Comparison of ENCODE assay signal across 17 cellular contexts in genomic region chr2:8847400-8847799, GRCh38.
"Had no signal": no experiment of that assay in that cellular context is flagged by ENCODE, and none has a peak within 500 bp of the region (broad histone marks: within the 10 kb centered on the region; RNA-seq: fewer than 3 reads in every experiment).

No MANE protein-coding gene starts in this region.

- H3K27me3 ChIP-seq: transverse colon, uterus had no signal

- ATAC-seq: activated T-cell treated with anti-CD3 and anti-CD28 coated beads, Interleukin-2, amount 50 U/mL, for 72 hours; lower lobe of right lung; stimulated activated naive CD8-positive, alpha-beta T cell treated with anti-CD3 and anti-CD28 coated beads, Interleukin-15, Interleukin-2, amounts not matched to agents 100 U/mL and 50 U/mL, for 24 hours had no signal

- H3K9me3 ChIP-seq: lower lobe of right lung, SK-N-SH, transverse colon, uterus had no signal

- DNase-seq: activated CD4-positive, CD25-positive, alpha-beta regulatory T cell treated with anti-CD3 and anti-CD28 coated beads, Interleukin-2, amount 50 U/mL, for 72 hours; activated CD8-positive, alpha-beta memory T cell treated with anti-CD3 and anti-CD28 coated beads for 24 hours; activated effector memory CD4-positive, alpha-beta T cell treated with anti-CD3 and anti-CD28 coated beads, Interleukin-2, amount 50 U/mL, for 16 hours; activated naive CD4-positive, alpha-beta T cell treated with anti-CD3 and anti-CD28 coated beads, Interleukin-2, amount 50 U/mL, for 16 hours; activated T-cell treated with anti-CD3 and anti-CD28 coated beads, Interleukin-2, amount 50 U/mL, for 72 hours; effector memory CD4-positive, alpha-beta T cell; lower lobe of right lung; occipital lobe; SK-N-SH; stimulated activated CD4-positive, alpha-beta T cell treated with anti-CD3 and anti-CD28 coated beads, Interleukin-2, amount 100 ng/mL, for 24 hours; stimulated activated naive CD8-positive, alpha-beta T cell treated with anti-CD3 and anti-CD28 coated beads, Interleukin-15, Interleukin-2, amounts not matched to agents 100 U/mL and 50 U/mL, for 24 hours; T-helper 1 cell; T1000; transverse colon; uterus had no signal

- H3K9me3 Mint-ChIP-seq: activated T-cell treated with anti-CD3 and anti-CD28 coated beads, Interleukin-2, amount 50 U/mL, for 72 hours had no signal

- H3K4me3 Mint-ChIP-seq: activated T-cell treated with anti-CD3 and anti-CD28 coated beads, Interleukin-2, amount 50 U/mL, for 72 hours had no signal

- H3K4me1 ChIP-seq: lower lobe of right lung, transverse colon, uterus had no signal

- H3K4me3 ChIP-seq: lower lobe of right lung, transverse colon, uterus had no signal

- H3K27ac Mint-ChIP-seq: activated T-cell treated with anti-CD3 and anti-CD28 coated beads, Interleukin-2, amount 50 U/mL, for 72 hours had no signal

- H3K36me3 ChIP-seq: lower lobe of right lung, transverse colon, uterus had no signal

- FAIRE-seq: astrocyte, endothelial cell of umbilical vein had no signal

- H3K27ac ChIP-seq: lower lobe of right lung, transverse colon, uterus had no signal
